24 cellular contexts compared by ENCODE assay signal in the genomic region with DNA sequence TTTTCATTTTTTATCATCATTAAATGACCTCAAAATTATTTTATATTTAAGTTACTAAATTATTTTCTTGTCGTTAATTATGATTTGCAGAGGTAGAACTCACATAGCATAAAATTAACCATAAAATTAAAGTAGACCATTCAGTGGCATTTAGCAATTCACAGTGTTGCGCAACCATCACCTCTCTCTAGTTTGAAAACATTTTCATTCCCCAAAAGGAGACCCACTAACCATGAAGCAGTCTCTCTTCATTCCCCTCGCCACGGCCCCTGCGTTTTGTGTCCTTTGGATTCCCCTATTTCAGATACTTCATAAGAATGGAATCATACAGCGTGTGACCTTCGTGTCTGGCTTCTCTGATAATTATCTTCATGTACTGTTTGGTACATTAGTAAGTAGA.
"Had no signal": no experiment of that assay in that cellular context is flagged by ENCODE, and none has a peak within 500 bp of the region (broad histone marks: within the 10 kb centered on the region; RNA-seq: fewer than 3 reads in every experiment).

No MANE protein-coding gene starts in this region.

- FAIRE-seq: HTR-8/SVneo, RCC 7860 had no signal

- H3K9me3 ChIP-seq: SJSA1 had no signal

- H3K4me1 ChIP-seq: SJSA1 had no signal

- H3K27ac ChIP-seq: HL-60, SJSA1, SK-N-MC had no signal

- H3K36me3 ChIP-seq: SJSA1 had no signal

- H3K4me3 ChIP-seq: SJSA1, SK-N-MC had no signal

- DNase-seq: KBM-7, MM.1S, NCI-H1048, NCI-H1105, NCI-H1417, NCI-H146, NCI-H187, NCI-H2029, NCI-H2081 treated with DMSO at 0.1 percent for 48 hours, NCI-H2171, NCI-H226, NCI-H446, NCI-H510A, NCI-H524 treated with DMSO at 0.1 percent for 48 hours, NCI-H69, NCI-H774, Right ventricle myocardium superior, RPMI8226, SIG-M5 had no signal
